In genomic region chr1:109426278-109427170, GRCh38 we compare ENCODE assay signal across 1 cellular context.
A peak's percentile ranks its signal among the peaks of the same experiment; 100 is the strongest.
TF ChIP-seq lines count a peak whose summit lies in the region.

PSMA5 (minus strand) TSS chr1:109426448; CDS start chr1:109426330, 118 bp downstream.

TF ChIP-seq in HepG2, 621 proteins besides CTCF, POLR2A, EP300 and RAD21 (continued from another document and continues in another):
- TF ChIP-seq IRF9 (CRISPR knock-in tag; IDR thresholded peaks at IDR 0.05; ENCODE audit: borderline replicate concordance) (peak; percentile 86), ZEB1 (IDR thresholded peaks at IDR 0.05; ENCODE audit: insufficient replicate concordance, low read depth) (no peak), HDAC1 (CRISPR knock-in tag; IDR thresholded peaks at IDR 0.05) (peak; percentile 91), FOXJ3 (CRISPR knock-in tag; IDR thresholded peaks at IDR 0.05; ENCODE audit: borderline replicate concordance) (no peak), MXI1 (IDR thresholded peaks at IDR 0.05; ENCODE audit: borderline replicate concordance, low read depth, low read length) (peak; percentile 89; the same call in 1 of the 3 replicates), ZNF441 (CRISPR knock-in tag; IDR thresholded peaks at IDR 0.05; ENCODE audit: borderline replicate concordance) (no peak), CEBPG (CRISPR knock-in tag; IDR thresholded peaks at IDR 0.05) (peak; percentile 12; the same call in 1 of the 2 replicates), POGZ (CRISPR knock-in tag; IDR thresholded peaks at IDR 0.05) (no peak; the same call in 1 of the 2 replicates), ZNF878 (CRISPR knock-in tag; IDR thresholded peaks at IDR 0.05) (peak; percentile 40), MIER2 (CRISPR knock-in tag; IDR thresholded peaks at IDR 0.05) (no peak), HHEX (CRISPR knock-in tag; IDR thresholded peaks at IDR 0.05) (no peak), MTERF4 (CRISPR knock-in tag; IDR thresholded peaks at IDR 0.05) (0 out of 2 replicates have a peak, but pooled peaks have one; percentile 10), TRAFD1 (CRISPR knock-in tag; IDR thresholded peaks at IDR 0.05; ENCODE audit: borderline replicate concordance) (no peak), ZNF609 (CRISPR knock-in tag; IDR thresholded peaks at IDR 0.05; ENCODE audit: borderline replicate concordance) (0 out of 2 replicates have a peak, but pooled peaks have one; percentile 24), ELF4 (CRISPR knock-in tag; IDR thresholded peaks at IDR 0.05; ENCODE audit: borderline replicate concordance) (peak; percentile 89; the same call in 1 of the 2 replicates), ZSCAN12 (CRISPR knock-in tag; IDR thresholded peaks at IDR 0.05) (no peak), HMG20A (CRISPR knock-in tag; IDR thresholded peaks at IDR 0.05; ENCODE audit: borderline replicate concordance) (no peak), SRSF1 (optimal IDR thresholded peaks at IDR 0.05; ENCODE audit: low read depth, low read length) (peak; percentile 78), ZC3H13 (CRISPR knock-in tag; IDR thresholded peaks at IDR 0.05) (0 out of 2 replicates have a peak, but pooled peaks have one; percentile 56), ELK4 (CRISPR knock-in tag; IDR thresholded peaks at IDR 0.05; ENCODE audit: borderline replicate concordance) (no peak; the same call in 1 of the 2 replicates), TFDP1 (CRISPR knock-in tag; IDR thresholded peaks at IDR 0.05; ENCODE audit: borderline replicate concordance) (peak; percentile 89; the same call in 1 of the 2 replicates), ZNF749 (CRISPR knock-in tag; IDR thresholded peaks at IDR 0.05; ENCODE audit: borderline replicate concordance) (peak; percentile 66), ZNF280B (CRISPR knock-in tag; IDR thresholded peaks at IDR 0.05; ENCODE audit: borderline replicate concordance) (peak; percentile 34; the same call in 1 of the 2 replicates), ZNF883 (CRISPR knock-in tag; IDR thresholded peaks at IDR 0.05; ENCODE audit: not compliant biosample characterization) (no peak), HCFC1 (IDR thresholded peaks at IDR 0.05; ENCODE audit: low read depth, low read length) (peak; percentile 24; the same call in 1 of the 2 replicates)
- TF ChIP-seq, protein P1, sequence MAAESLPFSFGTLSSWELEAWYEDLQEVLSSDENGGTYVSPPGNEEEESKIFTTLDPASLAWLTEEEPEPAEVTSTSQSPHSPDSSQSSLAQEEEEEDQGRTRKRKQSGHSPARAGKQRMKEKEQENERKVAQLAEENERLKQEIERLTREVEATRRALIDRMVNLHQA (CRISPR knock-in tag; IDR thresholded peaks at IDR 0.05), result no peak
- TF ChIP-seq, protein P2, sequence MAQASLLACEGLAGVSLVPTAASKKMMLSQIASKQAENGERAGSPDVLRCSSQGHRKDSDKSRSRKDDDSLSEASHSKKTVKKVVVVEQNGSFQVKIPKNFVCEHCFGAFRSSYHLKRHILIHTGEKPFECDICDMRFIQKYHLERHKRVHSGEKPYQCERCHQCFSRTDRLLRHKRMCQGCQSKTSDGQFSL (CRISPR knock-in tag; IDR thresholded peaks at IDR 0.05), result no peak
- TF ChIP-seq, protein P3, sequence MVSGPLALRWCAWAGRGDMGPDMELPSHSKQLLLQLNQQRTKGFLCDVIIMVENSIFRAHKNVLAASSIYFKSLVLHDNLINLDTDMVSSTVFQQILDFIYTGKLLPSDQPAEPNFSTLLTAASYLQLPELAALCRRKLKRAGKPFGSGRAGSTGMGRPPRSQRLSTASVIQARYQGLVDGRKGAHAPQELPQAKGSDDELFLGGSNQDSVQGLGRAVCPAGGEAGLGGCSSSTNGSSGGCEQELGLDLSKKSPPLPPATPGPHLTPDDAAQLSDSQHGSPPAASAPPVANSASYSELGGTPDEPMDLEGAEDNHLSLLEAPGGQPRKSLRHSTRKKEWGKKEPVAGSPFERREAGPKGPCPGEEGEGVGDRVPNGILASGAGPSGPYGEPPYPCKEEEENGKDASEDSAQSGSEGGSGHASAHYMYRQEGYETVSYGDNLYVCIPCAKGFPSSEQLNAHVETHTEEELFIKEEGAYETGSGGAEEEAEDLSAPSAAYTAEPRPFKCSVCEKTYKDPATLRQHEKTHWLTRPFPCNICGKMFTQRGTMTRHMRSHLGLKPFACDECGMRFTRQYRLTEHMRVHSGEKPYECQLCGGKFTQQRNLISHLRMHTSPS (CRISPR knock-in tag; IDR thresholded peaks at IDR 0.05; ENCODE audit: low read depth), result no peak
- TF ChIP-seq, protein P4, sequence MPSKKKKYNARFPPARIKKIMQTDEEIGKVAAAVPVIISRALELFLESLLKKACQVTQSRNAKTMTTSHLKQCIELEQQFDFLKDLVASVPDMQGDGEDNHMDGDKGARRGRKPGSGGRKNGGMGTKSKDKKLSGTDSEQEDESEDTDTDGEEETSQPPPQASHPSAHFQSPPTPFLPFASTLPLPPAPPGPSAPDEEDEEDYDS (CRISPR knock-in tag; IDR thresholded peaks at IDR 0.05), result peak; percentile 84
